14 cellular contexts compared by ENCODE assay signal in the genomic region with DNA sequence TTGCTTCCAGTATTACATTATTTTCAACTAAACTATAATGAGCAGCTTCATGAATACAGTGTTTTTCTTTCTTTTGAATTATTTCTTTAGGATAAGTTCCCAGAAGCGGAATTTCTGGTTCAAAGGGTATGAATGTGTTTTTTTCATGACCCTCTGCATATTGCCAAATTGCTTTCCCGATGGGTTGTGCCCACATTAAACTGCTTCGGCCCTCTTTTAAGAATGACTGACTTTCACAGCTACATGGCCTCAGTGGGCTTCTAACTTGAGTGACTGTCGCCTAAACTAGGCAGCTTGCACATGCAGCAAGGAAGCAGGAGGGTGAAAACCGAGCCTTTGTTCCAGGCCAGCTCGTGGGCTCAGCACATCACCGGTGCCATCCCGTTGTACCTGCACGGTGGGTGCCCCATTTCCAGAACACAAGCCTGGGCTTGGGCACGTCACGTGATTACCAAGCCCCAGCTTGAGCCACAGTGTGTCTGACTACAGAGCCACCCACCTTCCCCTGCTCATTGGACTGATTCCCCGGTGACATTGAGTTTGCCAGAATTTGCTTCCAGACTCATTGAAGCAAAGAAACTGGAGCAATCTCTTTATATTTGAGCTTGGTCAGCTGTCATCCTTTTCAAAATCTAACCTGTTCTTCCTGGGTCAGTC.
DNase-seq lines count a peak whose midpoint lies in the region; ATAC-seq and TF ChIP-seq lines count a peak whose summit lies in the region.
"Had no signal": no experiment of that assay in that cellular context is flagged by ENCODE, and none has a peak within 500 bp of the region (broad histone marks: within the 10 kb centered on the region; RNA-seq: fewer than 3 reads in every experiment).

No MANE protein-coding gene starts in this region.

- H3K4me3 Mint-ChIP-seq in T-helper 2 cell treated with Interferon-gamma antibody and Interleukin-4, amounts not matched to agents 5 μg/mL and 100 μg/mL, for 36 hours: peak overlapping the region; percentile 51
- no peak overlapping the region for H3K4me3 Mint-ChIP-seq in activated T-helper 2 cell treated with anti-CD3 and anti-CD28 coated beads, Interferon-gamma antibody, Interleukin-2, Interleukin-4, amounts not matched to agents 10 μg/mL and 5 μg/mL and 100 μg/mL, durations not matched to agents 14 hours and 24 hours and 36 hours (ENCODE audit: low read depth)
- H3K4me3 Mint-ChIP-seq: CD8-positive, alpha-beta memory T cell; stimulated activated naive CD8-positive, alpha-beta T cell treated with anti-CD3 and anti-CD28 coated beads, Interleukin-15, Interleukin-2, amounts not matched to agents 100 ng/mL and 50 ng/mL, for 24 hours had no signal

- no peaks in the 10 kb centered on the region for H3K27me3 ChIP-seq in thoracic aorta (replicated peaks; ENCODE audit: insufficient read depth)
- H3K27me3 ChIP-seq: breast epithelium had no signal

- no peaks in the 10 kb centered on the region for H3K9me3 Mint-ChIP-seq in T-helper 2 cell treated with Interferon-gamma antibody and Interleukin-4, amounts not matched to agents 5 μg/mL and 100 μg/mL, for 36 hours
- no peaks in the 10 kb centered on the region for H3K9me3 Mint-ChIP-seq in activated T-helper 2 cell treated with anti-CD3 and anti-CD28 coated beads, Interferon-gamma antibody, Interleukin-2, Interleukin-4, amounts not matched to agents 10 μg/mL and 5 μg/mL and 100 μg/mL, durations not matched to agents 14 hours and 24 hours and 36 hours
- H3K9me3 Mint-ChIP-seq: CD8-positive, alpha-beta memory T cell; stimulated activated naive CD8-positive, alpha-beta T cell treated with anti-CD3 and anti-CD28 coated beads, Interleukin-15, Interleukin-2, amounts not matched to agents 100 ng/mL and 50 ng/mL, for 24 hours had no signal

- H3K4me1 ChIP-seq in thoracic aorta (ENCODE audit: control insufficient read depth in 1 of 2, low read depth in 2 of 2): peaks cover 12 to 35% of the 10 kb centered on the region in 2 donors
- H3K4me1 ChIP-seq: breast epithelium had no signal

- no peaks in the 10 kb centered on the region for H3K9me3 ChIP-seq in thoracic aorta
- H3K9me3 ChIP-seq: breast epithelium had no signal

- peak; percentile 61 for ATAC-seq in esophagus mucosa
- no peak for ATAC-seq in thoracic aorta (ENCODE audit: insufficient number of reproducible peaks, low FRiP score, low read depth)

- H3K4me1 Mint-ChIP-seq in T-helper 2 cell treated with Interferon-gamma antibody and Interleukin-4, amounts not matched to agents 5 μg/mL and 100 μg/mL, for 36 hours (ENCODE audit: low read depth): peaks cover 73% of the 10 kb centered on the region
- H3K4me1 Mint-ChIP-seq in activated T-helper 2 cell treated with anti-CD3 and anti-CD28 coated beads, Interferon-gamma antibody, Interleukin-2, Interleukin-4, amounts not matched to agents 10 μg/mL and 5 μg/mL and 100 μg/mL, durations not matched to agents 14 hours and 24 hours and 36 hours (ENCODE audit: low read depth): peaks cover 70% of the 10 kb centered on the region

- H3K27me3 Mint-ChIP-seq in T-helper 2 cell treated with Interferon-gamma antibody and Interleukin-4, amounts not matched to agents 5 μg/mL and 100 μg/mL, for 36 hours (ENCODE audit: low read depth): no peaks in the 10 kb centered on the region
- no peaks in the 10 kb centered on the region for H3K27me3 Mint-ChIP-seq in activated T-helper 2 cell treated with anti-CD3 and anti-CD28 coated beads, Interferon-gamma antibody, Interleukin-2, Interleukin-4, amounts not matched to agents 10 μg/mL and 5 μg/mL and 100 μg/mL, durations not matched to agents 14 hours and 24 hours and 36 hours (ENCODE audit: low read depth)
- H3K27me3 Mint-ChIP-seq: CD8-positive, alpha-beta memory T cell; stimulated activated naive CD8-positive, alpha-beta T cell treated with anti-CD3 and anti-CD28 coated beads, Interleukin-15, Interleukin-2, amounts not matched to agents 100 ng/mL and 50 ng/mL, for 24 hours had no signal

- peaks cover 53% of the 10 kb centered on the region for H3K36me3 Mint-ChIP-seq in T-helper 2 cell treated with Interferon-gamma antibody and Interleukin-4, amounts not matched to agents 5 μg/mL and 100 μg/mL, for 36 hours (ENCODE audit: low read depth)
- H3K36me3 Mint-ChIP-seq in activated T-helper 2 cell treated with anti-CD3 and anti-CD28 coated beads, Interferon-gamma antibody, Interleukin-2, Interleukin-4, amounts not matched to agents 10 μg/mL and 5 μg/mL and 100 μg/mL, durations not matched to agents 14 hours and 24 hours and 36 hours (ENCODE audit: low read depth): peaks cover 80% of the 10 kb centered on the region

- peak overlapping the region; percentile 83 for H3K27ac Mint-ChIP-seq in T-helper 2 cell treated with Interferon-gamma antibody and Interleukin-4, amounts not matched to agents 5 μg/mL and 100 μg/mL, for 36 hours
- H3K27ac Mint-ChIP-seq in activated T-helper 2 cell treated with anti-CD3 and anti-CD28 coated beads, Interferon-gamma antibody, Interleukin-2, Interleukin-4, amounts not matched to agents 10 μg/mL and 5 μg/mL and 100 μg/mL, durations not matched to agents 14 hours and 24 hours and 36 hours: peak overlapping the region; percentile 79
- H3K27ac Mint-ChIP-seq: stimulated activated naive CD8-positive, alpha-beta T cell treated with anti-CD3 and anti-CD28 coated beads, Interleukin-15, Interleukin-2, amounts not matched to agents 100 ng/mL and 50 ng/mL, for 24 hours had no signal

- H3K36me3 ChIP-seq in thoracic aorta: peaks cover 22% of the 10 kb centered on the region
- H3K36me3 ChIP-seq: breast epithelium had no signal

- H3K4me3 ChIP-seq in thoracic aorta: peak overlapping the region; percentile 23
- H3K4me3 ChIP-seq: breast epithelium had no signal

- H3K27ac ChIP-seq in thoracic aorta: peak overlapping the region; percentile 18 to 52
- H3K27ac ChIP-seq: breast epithelium had no signal

- no peak for DNase-seq in T-helper 2 cell treated with Interferon-gamma antibody and Interleukin-4, amounts not matched to agents 5 μg/mL and 100 μg/mL, for 36 hours (ENCODE audit: low spot score)
- DNase-seq in T-helper 2 cell (no peak), thoracic aorta (ENCODE audit: low spot score) (no peak), NCI-H774 (lab: John Stamatoyannopoulos, UW) (no peak)
- no peak for DNase-seq in activated T-helper 2 cell treated with anti-CD3 and anti-CD28 coated beads, Interferon-gamma antibody, Interleukin-2, Interleukin-4, amounts not matched to agents 10 μg/mL and 5 μg/mL and 100 μg/mL, durations not matched to agents 14 hours and 24 hours and 36 hours (ENCODE audit: low spot score)
- no peak for DNase-seq in stimulated activated CD4-positive, alpha-beta T cell treated with anti-CD3 and anti-CD28 coated beads, Interleukin-2, amount 100 ng/mL, for 24 hours
- DNase-seq in NK-92 treated with Interleukin-12 subunit alpha and Interleukin-12 subunit beta, amount 100 ng/mL, for 24 hours (lab: John Stamatoyannopoulos, UW): no peak
- DNase-seq: CD8-positive, alpha-beta memory T cell; NCI-H2081; retina; stimulated activated CD4-positive, alpha-beta T cell treated with anti-CD3 and anti-CD28 coated beads, Interleukin-4, amount 100 ng/mL, for 4 hours had no signal

- intact Hi-C loops in activated T-helper 2 cell treated with anti-CD3 and anti-CD28 coated beads, Interferon-gamma antibody, Interleukin-2, Interleukin-4, amounts not matched to agents 10 μg/mL and 5 μg/mL and 100 μg/mL, durations not matched to agents 14 hours and 24 hours and 36 hours (cut with micrococcal nuclease): loop anchor here (1.0 kb wide), 1 partner anchor 195 kb away; no protein-coding TSS in a partner anchor

- no peak for TF ChIP-seq CTCF in thoracic aorta (IDR thresholded peaks at IDR 0.05)
